ENCODE assay signal across 1 cellular context in the genomic region with DNA sequence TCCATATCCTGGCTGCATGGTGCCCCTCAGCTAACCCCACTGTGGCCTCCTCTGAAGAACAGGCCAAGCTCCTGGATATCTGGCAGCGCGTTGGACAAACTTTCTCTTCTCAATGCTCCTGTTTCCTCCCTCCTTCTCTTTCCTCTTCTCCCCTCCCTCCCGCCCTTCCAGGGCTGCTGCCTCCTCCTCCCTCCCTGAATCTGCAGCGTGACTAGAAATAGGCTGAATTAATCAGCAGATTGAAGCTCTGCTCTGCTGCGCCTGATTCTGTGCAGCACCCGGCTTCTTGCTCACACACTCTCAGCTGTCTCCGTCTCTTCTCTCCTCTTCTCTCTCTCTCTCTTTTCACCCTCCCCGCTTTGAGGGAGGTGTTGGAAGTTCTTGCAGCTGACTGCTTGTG.
TF ChIP-seq lines count a peak whose summit lies in the region.

No MANE protein-coding gene starts in this region.

TF ChIP-seq in SK-N-SH, 30 proteins besides CTCF, POLR2A, EP300 and RAD21 (continued from another document):
- TF ChIP-seq, protein P1, sequence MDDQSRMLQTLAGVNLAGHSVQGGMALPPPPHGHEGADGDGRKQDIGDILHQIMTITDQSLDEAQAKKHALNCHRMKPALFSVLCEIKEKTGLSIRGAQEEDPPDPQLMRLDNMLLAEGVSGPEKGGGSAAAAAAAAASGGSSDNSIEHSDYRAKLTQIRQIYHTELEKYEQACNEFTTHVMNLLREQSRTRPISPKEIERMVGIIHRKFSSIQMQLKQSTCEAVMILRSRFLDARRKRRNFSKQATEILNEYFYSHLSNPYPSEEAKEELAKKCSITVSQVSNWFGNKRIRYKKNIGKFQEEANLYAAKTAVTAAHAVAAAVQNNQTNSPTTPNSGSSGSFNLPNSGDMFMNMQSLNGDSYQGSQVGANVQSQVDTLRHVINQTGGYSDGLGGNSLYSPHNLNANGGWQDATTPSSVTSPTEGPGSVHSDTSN (IDR thresholded peaks at IDR 0.05): no peak
- TF ChIP-seq, protein P2, sequence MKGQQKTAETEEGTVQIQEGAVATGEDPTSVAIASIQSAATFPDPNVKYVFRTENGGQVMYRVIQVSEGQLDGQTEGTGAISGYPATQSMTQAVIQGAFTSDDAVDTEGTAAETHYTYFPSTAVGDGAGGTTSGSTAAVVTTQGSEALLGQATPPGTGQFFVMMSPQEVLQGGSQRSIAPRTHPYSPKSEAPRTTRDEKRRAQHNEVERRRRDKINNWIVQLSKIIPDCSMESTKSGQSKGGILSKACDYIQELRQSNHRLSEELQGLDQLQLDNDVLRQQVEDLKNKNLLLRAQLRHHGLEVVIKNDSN (IDR thresholded peaks at IDR 0.05; ENCODE audit: borderline replicate concordance, low read depth): no peak
- TF ChIP-seq POLR2AphosphoS5 (IDR thresholded peaks at IDR 0.05; ENCODE audit: low read depth, low read length): no peak
